Comparison of ENCODE assay signal across 23 cellular contexts in genomic region chr3:161796780-161797179, GRCh38.
"Had no signal": no experiment of that assay in that cellular context is flagged by ENCODE, and none has a peak within 500 bp of the region (broad histone marks: within the 10 kb centered on the region; RNA-seq: fewer than 3 reads in every experiment).

No MANE protein-coding gene starts in this region.

- ATAC-seq: effector memory CD8-positive, alpha-beta T cell; gastroesophageal sphincter; pancreas; stimulated activated naive B cell treated with anti-CD40 and anti-IgM and Interleukin-4, amounts not matched to agents 10 μg/mL and 1 μg/mL and 100 μg/mL, for 72 hours had no signal

- DNase-seq: activated CD4-positive, alpha-beta memory T cell treated with anti-CD3 and anti-CD28 coated beads for 36 hours; activated CD4-positive, alpha-beta T cell treated with anti-CD3 and anti-CD28 coated beads, Interleukin-2, amount 10 ng/mL, durations not matched to agents 24 days and 14 days; activated CD4-positive, CD25-positive, alpha-beta regulatory T cell treated with anti-CD3 and anti-CD28 coated beads, Interleukin-2, amount 50 U/mL, for 72 hours; activated CD8-positive, alpha-beta memory T cell treated with anti-CD3 and anti-CD28 coated beads, Interleukin-2, amount 50 U/mL, for 4 hours; activated effector memory CD4-positive, alpha-beta T cell treated with anti-CD3 and anti-CD28 coated beads, Interleukin-2, amount 50 U/mL, for 16 hours; activated naive CD4-positive, alpha-beta T cell treated with anti-CD3 and anti-CD28 coated beads for 36 hours; activated naive CD8-positive, alpha-beta T cell treated with anti-CD3 and anti-CD28 coated beads, Interleukin-2, amount 10 ng/mL, durations not matched to agents 7 days and 5 days; activated T-cell treated with anti-CD3 and anti-CD28 coated beads, Interleukin-2, amount 50 U/mL, for 1 hour; amniotic stem cell; cortex of kidney; effector memory CD8-positive, alpha-beta T cell; erythroblast; islet precursor cell; left ventricle myocardium inferior; nephron progenitor cell; pancreas; retina; stimulated activated CD4-positive, alpha-beta T cell treated with anti-CD3 and anti-CD28 coated beads, Interleukin-15, amount 100 ng/mL, for 24 hours; stimulated activated CD4-positive, alpha-beta T cell treated with anti-CD3 and anti-CD28 coated beads, Interleukin-2, amount 100 ng/mL, for 24 hours; stimulated activated naive B cell treated with anti-CD40 and anti-IgM and Interleukin-4, amounts not matched to agents 10 μg/mL and 1 μg/mL and 100 μg/mL, for 72 hours; stomach; tibial artery had no signal
